Comparison of ENCODE assay signal across 11 cellular contexts in genomic region chr7:48094861-48095293, GRCh38. TPM values are rescaled to one million over a fixed set of nuclear protein-coding genes. Genes with fewer than 3 reads are reported as not detected.
A peak's percentile ranks its signal among the peaks of the same experiment; 100 is the strongest.
DNase-seq lines count a peak whose midpoint lies in the region; TF ChIP-seq lines count a peak whose summit lies in the region.
"Had no signal": no experiment of that assay in that cellular context is flagged by ENCODE, and none has a peak within 500 bp of the region (broad histone marks: within the 10 kb centered on the region; RNA-seq: fewer than 3 reads in every experiment).

No MANE protein-coding gene starts in this region.

- no peak for TF ChIP-seq CTCF in CD14-positive monocyte (IDR thresholded peaks at IDR 0.05)
- no peak for TF ChIP-seq CTCF in PC-9 (conservative IDR thresholded peaks at IDR 0.05)
- TF ChIP-seq CTCF in coronary artery (IDR thresholded peaks at IDR 0.05) = no peak

- no peaks in the 10 kb centered on the region for H3K27me3 ChIP-seq in PC-9 (ENCODE audit: insufficient read depth, low read depth)
- no peaks in the 10 kb centered on the region for H3K27me3 ChIP-seq in mesendoderm (ENCODE audit: insufficient read depth, low read length, poor library complexity)

- H2AFZ ChIP-seq in PC-9 = no peak overlapping the region

- no peak overlapping the region for H4K8ac ChIP-seq in mesendoderm (ENCODE audit: low read depth, low read length)

- CTCF ChIA-PET in PC-9 (lab: Charles Lee) = interaction anchor here (0.6 to 1.7 kb wide), 3 partner anchors 16 to 106 kb away, joined by 3 to 15 read pairs (median 4); no protein-coding TSS in a partner anchor

- H3K4me1 Mint-ChIP-seq in CD14-positive monocyte = peaks cover 91% of the 10 kb centered on the region

- H3K36me3 ChIP-seq in PC-9 (ENCODE audit: low read depth) (peaks cover 83% of the 10 kb centered on the region), mesendoderm (ENCODE audit: control insufficient read depth, insufficient read depth, low read length) (peaks cover 6% of the 10 kb centered on the region)

- peaks cover 0 to 2% (median 0%) of the 10 kb centered on the region in 7 donors for H3K9me3 Mint-ChIP-seq in CD14-positive monocyte

- H3F3A ChIP-seq in PC-9 (ENCODE audit: insufficient read depth, low read depth) = peaks cover 64% of the 10 kb centered on the region

- H3K27me3 Mint-ChIP-seq in CD14-positive monocyte (ENCODE audit: low read depth in 3 of 3) = no peaks in the 10 kb centered on the region

- H3K79me2 ChIP-seq in PC-9 (ENCODE audit: low read depth) (peaks cover 96% of the 10 kb centered on the region), mesendoderm (ENCODE audit: control insufficient read depth, insufficient read depth, low read length) (peaks cover 5% of the 10 kb centered on the region)

- H3K4me3 Mint-ChIP-seq in CD14-positive monocyte = no peak overlapping the region

- POLR2A ChIA-PET in PC-9 (lab: Charles Lee; ENCODE audit: unreplicated experiment) = interaction anchor here (0.6 to 0.7 kb wide), 3 partner anchors 12 to 519 kb away, joined by 3 to 10 read pairs (median 3); no protein-coding TSS in a partner anchor

- H3K9me3 ChIP-seq in PC-9 (ENCODE audit: insufficient read depth, low read depth) = no peaks in the 10 kb centered on the region

- no peak overlapping the region for H2BK15ac ChIP-seq in mesendoderm (replicated peaks; ENCODE audit: low read depth)

- peak overlapping the region; percentile 86 to 98 (median 94) for H3K27ac Mint-ChIP-seq in CD14-positive monocyte

- H3K18ac ChIP-seq in mesendoderm (ENCODE audit: low read length) = no peak overlapping the region

- no TSS peak for BruUV-seq in PC-9 (replicated peaks; lab: Mats Ljungman, UMichigan)

- H3K9ac ChIP-seq in mesendoderm (ENCODE audit: low read length) = no peak overlapping the region

- H4K20me1 ChIP-seq in PC-9 (ENCODE audit: insufficient read depth) = peaks cover 41% of the 10 kb centered on the region

- H3K56ac ChIP-seq in mesendoderm (ENCODE audit: low read length) = no peak overlapping the region

- DNase-seq in CD14-positive monocyte (ENCODE audit: low spot score) (no peak), PC-9 (peak; percentile 42 to 95), coronary artery (ENCODE audit: low spot score) (no peak), mesendoderm (peak; percentile 46), GF-D8 (lab: John Stamatoyannopoulos, UW) (no peak), LoVo (ENCODE audit: low spot score) (no peak), HuH-7.5 (ENCODE audit: low spot score) (no peak), SKM-1 treated with dmso at 0.1 percent for 144 hours (lab: John Stamatoyannopoulos, UW; ENCODE audit: unreplicated experiment) (no peak)
- DNase-seq: amygdala; stimulated activated CD4-positive, alpha-beta T cell treated with anti-CD3 and anti-CD28 coated beads, Interleukin-4, amount 100 ng/mL, for 4 hours had no signal

- H3K23ac ChIP-seq in mesendoderm (ENCODE audit: low read length) = no peak overlapping the region

- intact Hi-C loops in CD14-positive monocyte (cut with micrococcal nuclease) (loop anchor here (5.0 to 10.0 kb wide), 2 partner anchors 58 to 520 kb away; partner anchors contain the start of gene C7orf57 (in 1 of the 2)), PC-9 (cut with micrococcal nuclease; ENCODE audit: unreplicated experiment) (no loop called here)

- H3K27ac ChIP-seq in PC-9 = peak overlapping the region; percentile 98
- H3K27ac ChIP-seq in coronary artery = peak overlapping the region; percentile 10 to 78
- H3K27ac ChIP-seq in mesendoderm (ENCODE audit: low read depth, low read length) = no peak overlapping the region

- H3K4ac ChIP-seq in mesendoderm (ENCODE audit: low read depth, low read length) = no peak overlapping the region

- WGBS in mesendoderm (ENCODE audit: extremely low coverage, insufficient coverage, low lambda C conversion rate) = no CpG with 5 or more reads among the region's 3 CpGs

- no peak overlapping the region for H2BK120ac ChIP-seq in mesendoderm (ENCODE audit: low read depth, low read length)

- no peak overlapping the region for H2AK5ac ChIP-seq in mesendoderm (ENCODE audit: low read length)

- H3K36me3 Mint-ChIP-seq in CD14-positive monocyte = peaks cover 89 to 93% of the 10 kb centered on the region in 2 donors

- H3K4me2 ChIP-seq in PC-9 (peak overlapping the region; percentile 95), mesendoderm (ENCODE audit: low read length) (no peak overlapping the region)

- no peaks in the 10 kb centered on the region for H3K9me2 ChIP-seq in PC-9 (ENCODE audit: insufficient read depth)

- H2BK5ac ChIP-seq in mesendoderm (ENCODE audit: low read length) = no peak overlapping the region

- H3K4me1 ChIP-seq in PC-9 (replicated peaks; ENCODE audit: insufficient read depth) (peaks cover 60% of the 10 kb centered on the region), mesendoderm (ENCODE audit: control insufficient read depth, low read depth, low read length) (peaks cover 2% of the 10 kb centered on the region)

- peaks cover 11% of the 10 kb centered on the region for H3K79me1 ChIP-seq in mesendoderm (ENCODE audit: low read length)

- no peak overlapping the region for H4K5ac ChIP-seq in mesendoderm (ENCODE audit: low read length)

- H3K4me3 ChIP-seq in PC-9 (peak overlapping the region; percentile 26; the same call in 1 of the 2 replicates), coronary artery (no peak overlapping the region), mesendoderm (ENCODE audit: low read length) (no peak overlapping the region)

RNA-seq across cellular contexts. Expression of gene UPP1, which starts 5.8 kb away (rescaled TPM):
- 100 to 1,000 TPM; 109 to 129 TPM for polyA plus RNA-seq in CD14-positive monocyte
- total RNA-seq in PC-9 (2021) = 119 and 185 TPM in 2 replicates
- 28.8 TPM for polyA plus RNA-seq in mesendoderm (2013, experiment 1 of 2)
- polyA plus RNA-seq in mesendoderm (2013, experiment 2 of 2) = 31.4 TPM

RNA-seq across cellular contexts. Expression of gene C7orf57, which starts 59.5 kb away (rescaled TPM):
- not detected for polyA plus RNA-seq in CD14-positive monocyte
- 0.90 and 2.5 TPM in 2 replicates for total RNA-seq in PC-9 (2021)
- polyA plus RNA-seq in mesendoderm (2013, experiment 1 of 2) = 0.20 TPM
- 0.22 TPM for polyA plus RNA-seq in mesendoderm (2013, experiment 2 of 2)
- polyA plus RNA-seq: neural cell had no signal

Comparison
In these comparisons a context has a peak if more than half of its experiments do, and no peak if none do; other contexts are left out.
1. DNase-seq: peak in PC-9 (2 of 2) and mesendoderm (single experiment); none in CD14-positive monocyte (single experiment), coronary artery (single experiment), GF-D8 (single experiment), LoVo (single experiment), HuH-7.5 (single experiment) and SKM-1 treated with dmso at 0.1 percent for 144 hours (single experiment).